In the genomic region with DNA sequence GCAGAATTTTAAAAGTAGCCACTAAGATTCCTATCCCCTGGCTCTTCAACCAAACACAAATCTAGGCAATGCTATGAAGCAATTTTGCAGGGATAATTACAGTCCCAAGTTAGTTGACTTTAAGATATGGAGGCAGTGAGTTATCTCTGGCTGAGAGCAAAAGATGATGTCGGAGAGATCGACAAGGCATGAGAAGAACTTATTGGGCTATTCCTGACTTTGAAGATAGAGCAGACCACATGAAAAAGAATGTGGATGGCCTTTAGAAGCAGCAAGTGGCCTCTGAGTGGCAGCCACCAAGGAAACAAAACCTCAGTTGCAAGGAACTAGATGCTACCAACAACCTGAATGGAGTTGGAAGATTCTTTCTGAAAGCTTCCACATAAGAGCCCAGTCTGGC, we compare ENCODE assay signal across 1 cellular context.
TF ChIP-seq lines count a peak whose summit lies in the region.

No MANE protein-coding gene starts in this region.

TF ChIP-seq in GM23338, 12 proteins besides CTCF, POLR2A, EP300 and RAD21 (continued from another document):
- TF ChIP-seq, protein P1, sequence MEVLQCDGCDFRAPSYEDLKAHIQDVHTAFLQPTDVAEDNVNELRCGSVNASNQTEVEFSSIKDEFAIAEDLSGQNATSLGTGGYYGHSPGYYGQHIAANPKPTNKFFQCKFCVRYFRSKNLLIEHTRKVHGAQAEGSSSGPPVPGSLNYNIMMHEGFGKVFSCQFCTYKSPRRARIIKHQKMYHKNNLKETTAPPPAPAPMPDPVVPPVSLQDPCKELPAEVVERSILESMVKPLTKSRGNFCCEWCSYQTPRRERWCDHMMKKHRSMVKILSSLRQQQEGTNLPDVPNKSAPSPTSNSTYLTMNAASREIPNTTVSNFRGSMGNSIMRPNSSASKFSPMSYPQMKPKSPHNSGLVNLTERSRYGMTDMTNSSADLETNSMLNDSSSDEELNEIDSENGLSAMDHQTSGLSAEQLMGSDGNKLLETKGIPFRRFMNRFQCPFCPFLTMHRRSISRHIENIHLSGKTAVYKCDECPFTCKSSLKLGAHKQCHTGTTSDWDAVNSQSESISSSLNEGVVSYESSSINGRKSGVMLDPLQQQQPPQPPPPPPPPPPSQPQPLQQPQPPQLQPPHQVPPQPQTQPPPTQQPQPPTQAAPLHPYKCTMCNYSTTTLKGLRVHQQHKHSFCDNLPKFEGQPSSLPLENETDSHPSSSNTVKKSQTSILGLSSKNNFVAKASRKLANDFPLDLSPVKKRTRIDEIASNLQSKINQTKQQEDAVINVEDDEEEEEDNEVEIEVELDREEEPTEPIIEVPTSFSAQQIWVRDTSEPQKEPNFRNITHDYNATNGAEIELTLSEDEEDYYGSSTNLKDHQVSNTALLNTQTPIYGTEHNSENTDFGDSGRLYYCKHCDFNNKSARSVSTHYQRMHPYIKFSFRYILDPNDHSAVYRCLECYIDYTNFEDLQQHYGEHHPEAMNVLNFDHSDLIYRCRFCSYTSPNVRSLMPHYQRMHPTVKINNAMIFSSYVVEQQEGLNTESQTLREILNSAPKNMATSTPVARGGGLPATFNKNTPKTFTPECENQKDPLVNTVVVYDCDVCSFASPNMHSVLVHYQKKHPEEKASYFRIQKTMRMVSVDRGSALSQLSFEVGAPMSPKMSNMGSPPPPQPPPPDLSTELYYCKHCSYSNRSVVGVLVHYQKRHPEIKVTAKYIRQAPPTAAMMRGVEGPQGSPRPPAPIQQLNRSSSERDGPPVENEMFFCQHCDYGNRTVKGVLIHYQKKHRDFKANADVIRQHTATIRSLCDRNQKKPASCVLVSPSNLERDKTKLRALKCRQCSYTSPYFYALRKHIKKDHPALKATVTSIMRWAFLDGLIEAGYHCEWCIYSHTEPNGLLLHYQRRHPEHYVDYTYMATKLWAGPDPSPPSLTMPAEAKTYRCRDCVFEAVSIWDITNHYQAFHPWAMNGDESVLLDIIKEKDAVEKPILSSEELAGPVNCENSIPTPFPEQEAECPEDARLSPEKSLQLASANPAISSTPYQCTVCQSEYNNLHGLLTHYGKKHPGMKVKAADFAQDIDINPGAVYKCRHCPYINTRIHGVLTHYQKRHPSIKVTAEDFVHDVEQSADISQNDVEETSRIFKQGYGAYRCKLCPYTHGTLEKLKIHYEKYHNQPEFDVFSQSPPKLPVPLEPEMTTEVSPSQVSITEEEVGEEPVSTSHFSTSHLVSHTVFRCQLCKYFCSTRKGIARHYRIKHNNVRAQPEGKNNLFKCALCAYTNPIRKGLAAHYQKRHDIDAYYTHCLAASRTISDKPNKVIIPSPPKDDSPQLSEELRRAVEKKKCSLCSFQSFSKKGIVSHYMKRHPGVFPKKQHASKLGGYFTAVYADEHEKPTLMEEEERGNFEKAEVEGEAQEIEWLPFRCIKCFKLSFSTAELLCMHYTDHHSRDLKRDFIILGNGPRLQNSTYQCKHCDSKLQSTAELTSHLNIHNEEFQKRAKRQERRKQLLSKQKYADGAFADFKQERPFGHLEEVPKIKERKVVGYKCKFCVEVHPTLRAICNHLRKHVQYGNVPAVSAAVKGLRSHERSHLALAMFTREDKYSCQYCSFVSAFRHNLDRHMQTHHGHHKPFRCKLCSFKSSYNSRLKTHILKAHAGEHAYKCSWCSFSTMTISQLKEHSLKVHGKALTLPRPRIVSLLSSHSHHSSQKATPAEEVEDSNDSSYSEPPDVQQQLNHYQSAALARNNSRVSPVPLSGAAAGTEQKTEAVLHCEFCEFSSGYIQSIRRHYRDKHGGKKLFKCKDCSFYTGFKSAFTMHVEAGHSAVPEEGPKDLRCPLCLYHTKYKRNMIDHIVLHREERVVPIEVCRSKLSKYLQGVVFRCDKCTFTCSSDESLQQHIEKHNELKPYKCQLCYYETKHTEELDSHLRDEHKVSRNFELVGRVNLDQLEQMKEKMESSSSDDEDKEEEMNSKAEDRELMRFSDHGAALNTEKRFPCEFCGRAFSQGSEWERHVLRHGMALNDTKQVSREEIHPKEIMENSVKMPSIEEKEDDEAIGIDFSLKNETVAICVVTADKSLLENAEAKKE (CRISPR knock-in tag; IDR thresholded peaks at IDR 0.05), result no peak
- no peak for TF ChIP-seq ZNF114 (CRISPR knock-in tag; IDR thresholded peaks at IDR 0.05)
- no peak for TF ChIP-seq STAT1 (IDR thresholded peaks at IDR 0.05; ENCODE audit: unreplicated experiment)
- no peak for TF ChIP-seq NANOG (IDR thresholded peaks at IDR 0.05; ENCODE audit: borderline replicate concordance)
- TF ChIP-seq EZH2phosphoT487 (IDR thresholded peaks at IDR 0.05; ENCODE audit: unreplicated experiment), result no peak
- TF ChIP-seq JUNB (IDR thresholded peaks at IDR 0.05; ENCODE audit: unreplicated experiment), result no peak
- TF ChIP-seq CREB1 (CRISPR knock-in tag; IDR thresholded peaks at IDR 0.05; ENCODE audit: low read depth), result no peak
- no peak for TF ChIP-seq ZNF331 (CRISPR knock-in tag; IDR thresholded peaks at IDR 0.05; ENCODE audit: low read depth)
- no peak for TF ChIP-seq POLR2AphosphoS5 (IDR thresholded peaks at IDR 0.05; ENCODE audit: low read depth)
- TF ChIP-seq, protein P2, sequence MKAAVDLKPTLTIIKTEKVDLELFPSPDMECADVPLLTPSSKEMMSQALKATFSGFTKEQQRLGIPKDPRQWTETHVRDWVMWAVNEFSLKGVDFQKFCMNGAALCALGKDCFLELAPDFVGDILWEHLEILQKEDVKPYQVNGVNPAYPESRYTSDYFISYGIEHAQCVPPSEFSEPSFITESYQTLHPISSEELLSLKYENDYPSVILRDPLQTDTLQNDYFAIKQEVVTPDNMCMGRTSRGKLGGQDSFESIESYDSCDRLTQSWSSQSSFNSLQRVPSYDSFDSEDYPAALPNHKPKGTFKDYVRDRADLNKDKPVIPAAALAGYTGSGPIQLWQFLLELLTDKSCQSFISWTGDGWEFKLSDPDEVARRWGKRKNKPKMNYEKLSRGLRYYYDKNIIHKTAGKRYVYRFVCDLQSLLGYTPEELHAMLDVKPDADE (IDR thresholded peaks at IDR 0.05), result no peak
